27 cellular contexts compared by ENCODE assay signal in the genomic region with DNA sequence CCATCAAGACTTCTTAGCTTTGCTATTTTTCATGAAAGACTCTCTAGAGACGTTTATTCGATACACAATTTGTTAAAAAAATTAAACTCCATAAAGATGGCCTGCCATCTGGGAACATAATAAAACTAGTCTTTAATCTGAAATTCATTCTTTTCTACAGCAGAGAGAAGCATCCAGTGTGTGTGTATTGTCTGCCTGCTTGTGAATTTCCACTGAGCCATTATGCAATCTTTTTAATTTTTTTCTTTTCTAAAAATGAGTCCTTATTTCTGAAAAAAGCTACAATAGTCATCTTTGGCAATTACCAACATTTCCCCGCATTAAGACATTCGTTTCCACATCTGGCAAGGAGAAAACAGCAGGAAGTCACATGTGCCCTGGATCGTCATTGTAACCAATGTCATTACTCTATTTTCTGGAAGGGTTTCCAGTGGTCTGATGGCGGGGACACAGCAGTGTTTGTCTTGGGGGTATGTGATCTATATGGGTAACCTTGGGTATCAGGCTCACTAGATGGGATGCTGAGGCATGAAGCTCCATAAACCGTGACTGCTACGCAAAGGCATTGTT.
"Had no signal": no experiment of that assay in that cellular context is flagged by ENCODE, and none has a peak within 500 bp of the region (broad histone marks: within the 10 kb centered on the region; RNA-seq: fewer than 3 reads in every experiment).

No MANE protein-coding gene starts in this region.

- H3K9me3 Mint-ChIP-seq: dendritic cell treated with granulocyte-macrophage colony-stimulating factor and Interleukin-4, amounts not matched to agents 40 ng/mL and 50 ng/mL, for 4 days; mesothelial cell of epicardium; nephron had no signal

- H3K4me1 ChIP-seq: neural progenitor cell, parathyroid adenoma, sigmoid colon, uterus had no signal

- ATAC-seq: effector memory CD8-positive, alpha-beta T cell; left colon; mucosa of descending colon; naive thymus-derived CD4-positive, alpha-beta T cell; stimulated activated effector memory CD8-positive, alpha-beta T cell treated with anti-CD3 and anti-CD28 coated beads, Interleukin-12 subunit alpha, Interleukin-12 subunit beta, amount 100 ng/mL, for 72 hours; upper lobe of right lung had no signal

- H3K9me3 ChIP-seq: mucosa of descending colon, sigmoid colon, stomach, tibial nerve, upper lobe of right lung, uterus had no signal

- H3K27ac ChIP-seq: neural progenitor cell, parathyroid adenoma, sigmoid colon, tibial nerve, upper lobe of right lung, uterus had no signal

- H3K4me3 ChIP-seq: mucosa of descending colon, neural progenitor cell, sigmoid colon, stomach, tibial nerve, upper lobe of right lung, uterus had no signal

- H3K27ac Mint-ChIP-seq: dendritic cell treated with granulocyte-macrophage colony-stimulating factor and Interleukin-4, amounts not matched to agents 40 ng/mL and 50 ng/mL, for 4 days; effector memory CD8-positive, alpha-beta T cell; immature natural killer cell; mesothelial cell of epicardium; naive thymus-derived CD4-positive, alpha-beta T cell; nephron; neural progenitor cell; progenitor cell of endocrine pancreas; stimulated activated effector memory CD8-positive, alpha-beta T cell treated with anti-CD3 and anti-CD28 coated beads, Interleukin-12 subunit alpha, Interleukin-12 subunit beta, amount 100 ng/mL, for 72 hours had no signal

- H3K27me3 ChIP-seq: neural progenitor cell, sigmoid colon, stomach, tibial nerve, upper lobe of right lung, uterus had no signal

- H3K4me1 Mint-ChIP-seq: immature natural killer cell; mesothelial cell of epicardium; naive thymus-derived CD4-positive, alpha-beta T cell; stimulated activated effector memory CD8-positive, alpha-beta T cell treated with anti-CD3 and anti-CD28 coated beads, Interleukin-12 subunit alpha, Interleukin-12 subunit beta, amount 100 ng/mL, for 72 hours had no signal

- H3K36me3 Mint-ChIP-seq: immature natural killer cell; mesothelial cell of epicardium; neural progenitor cell; stimulated activated effector memory CD8-positive, alpha-beta T cell treated with anti-CD3 and anti-CD28 coated beads, Interleukin-12 subunit alpha, Interleukin-12 subunit beta, amount 100 ng/mL, for 72 hours had no signal

- H3K4me3 Mint-ChIP-seq: dendritic cell treated with granulocyte-macrophage colony-stimulating factor and Interleukin-4, amounts not matched to agents 40 ng/mL and 50 ng/mL, for 4 days; effector memory CD8-positive, alpha-beta T cell; immature natural killer cell; mesothelial cell of epicardium; naive thymus-derived CD4-positive, alpha-beta T cell; nephron; neural progenitor cell; stimulated activated effector memory CD8-positive, alpha-beta T cell treated with anti-CD3 and anti-CD28 coated beads, Interleukin-12 subunit alpha, Interleukin-12 subunit beta, amount 100 ng/mL, for 72 hours had no signal

- DNase-seq: central memory CD4-positive, alpha-beta T cell; effector memory CD8-positive, alpha-beta T cell; erythroblast; glutamatergic neuron; hypothalamus; immature natural killer cell; islet precursor cell; kidney glomerular epithelial cell; left colon; mesenchymal stem cell; mucosa of descending colon; naive thymus-derived CD4-positive, alpha-beta T cell; sigmoid colon; stimulated activated CD4-positive, alpha-beta T cell treated with anti-CD3 and anti-CD28 coated beads, Interleukin-2, amount 100 ng/mL, for 24 hours; stimulated activated CD4-positive, alpha-beta T cell treated with anti-CD3 and anti-CD28 coated beads, Interleukin-4, amount 100 ng/mL, for 24 hours; stimulated activated naive CD4-positive, alpha-beta T cell treated with Interleukin-2 at 50 U/mL for 16 hours; stomach; upper lobe of right lung; uterus had no signal

- H3K36me3 ChIP-seq: neural progenitor cell, sigmoid colon, stomach, tibial nerve, upper lobe of right lung, uterus had no signal
